ENCODE assay signal across 23 cellular contexts in the genomic region with DNA sequence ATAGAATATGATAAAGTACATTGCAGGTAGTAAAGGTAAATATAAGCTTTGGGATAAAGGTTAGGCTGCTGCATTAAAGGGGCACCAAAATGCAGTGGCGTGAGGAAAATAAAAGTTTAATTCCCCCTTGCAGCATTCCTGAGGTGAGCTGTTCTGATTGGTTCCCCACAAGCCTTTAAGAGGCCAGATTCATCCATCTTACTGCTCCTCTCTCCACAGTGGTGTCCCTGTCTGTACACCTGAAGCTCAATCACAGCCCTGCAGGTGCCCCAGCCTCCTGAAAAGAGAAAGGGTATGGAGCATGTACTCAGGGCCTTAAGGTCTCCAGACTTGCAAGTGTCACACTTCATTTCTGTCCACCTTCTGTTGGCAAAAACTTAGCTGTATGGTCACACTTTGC. TPM values are rescaled to one million over a fixed set of nuclear protein-coding genes. Genes with fewer than 3 reads are reported as not detected.
DNase-seq lines count a peak whose midpoint lies in the region; ATAC-seq and TF ChIP-seq lines count a peak whose summit lies in the region.
"Had no signal": no experiment of that assay in that cellular context is flagged by ENCODE, and none has a peak within 500 bp of the region (broad histone marks: within the 10 kb centered on the region; RNA-seq: fewer than 3 reads in every experiment).

No MANE protein-coding gene starts in this region.

- H3K36me3 ChIP-seq in ACC112 (ENCODE audit: insufficient read depth, low read length) (peaks cover 26% of the 10 kb centered on the region), gastrocnemius medialis (peaks cover 0 to 23% of the 10 kb centered on the region in 2 donors)
- H3K36me3 ChIP-seq: colonic mucosa, ovary had no signal

- CTCF ChIA-PET in WTC11 (lab: Charles Lee) = interaction anchor here (1.0 to 1.4 kb wide), 3 partner anchors 41 to 287 kb away, joined by 3 read pairs; no protein-coding TSS in a partner anchor
- CTCF ChIA-PET in activated naive CD4-positive, alpha-beta T cell treated with anti-CD3 and anti-CD28 coated beads, Interleukin-2, amount 10 ng/mL, durations not matched to agents 7 days and 5 days (lab: Charles Lee) = no interaction called here

- no peaks in the 10 kb centered on the region for H3K9me3 ChIP-seq in gastrocnemius medialis
- H3K9me3 ChIP-seq: colonic mucosa, ovary, sigmoid colon had no signal

- H3K4me3 ChIP-seq in ACC112 (ENCODE audit: low read depth, low read length) (no peak overlapping the region), gastrocnemius medialis (no peak overlapping the region)
- H3K4me3 ChIP-seq: colonic mucosa, ovary, sigmoid colon had no signal

- no peak overlapping the region for H2AFZ ChIP-seq in ACC112 (ENCODE audit: low read length, unreplicated experiment)

- TF ChIP-seq CTCF in WTC11 (IDR thresholded peaks at IDR 0.05) (no peak), gastrocnemius medialis (IDR thresholded peaks at IDR 0.05 in 4 of 5, conservative IDR thresholded peaks at IDR 0.05 in 1 of 5) (no peak)

- no peaks in the 10 kb centered on the region for H3K27me3 Mint-ChIP-seq in WTC11 (ENCODE audit: low read depth)
- no peaks in the 10 kb centered on the region for H3K27me3 Mint-ChIP-seq in activated naive CD4-positive, alpha-beta T cell treated with anti-CD3 and anti-CD28 coated beads, Interleukin-2, amount 10 ng/mL, durations not matched to agents 7 days and 5 days
- H3K27me3 Mint-ChIP-seq: activated CD8-positive, alpha-beta memory T cell treated with anti-CD3 and anti-CD28 coated beads, Interleukin-2, amount 10 ng/mL, durations not matched to agents 7 days and 5 days had no signal

- POLR2A ChIA-PET in WTC11 (lab: Charles Lee) = no interaction called here

- H3K4me1 ChIP-seq in ACC112 (ENCODE audit: control insufficient read depth, insufficient read depth, low read length, unreplicated experiment) = peaks cover 44% of the 10 kb centered on the region
- no peaks in the 10 kb centered on the region for H3K4me1 ChIP-seq in gastrocnemius medialis
- H3K4me1 ChIP-seq: colonic mucosa had no signal

- ATAC-seq in WTC11 (peak; percentile 81), esophagus mucosa (peak; percentile 23), sciatic nerve (peak; percentile 35), gastrocnemius medialis (no peak)
- ATAC-seq: activated CD8-positive, alpha-beta memory T cell treated with anti-CD3 and anti-CD28 coated beads, Interleukin-2, amount 10 ng/mL, durations not matched to agents 7 days and 5 days; left lobe of liver had no signal

- H3K27ac ChIP-seq in ACC112 (ENCODE audit: low read depth, low read length) (peak overlapping the region; percentile 95), gastrocnemius medialis (no peak overlapping the region)
- H3K27ac ChIP-seq: colonic mucosa, KMS-11, ovary had no signal

- H3K36me3 Mint-ChIP-seq in WTC11 = peaks cover 3% of the 10 kb centered on the region; the same call in 1 of the 2 replicates
- peaks cover 18% of the 10 kb centered on the region for H3K36me3 Mint-ChIP-seq in activated naive CD4-positive, alpha-beta T cell treated with anti-CD3 and anti-CD28 coated beads, Interleukin-2, amount 10 ng/mL, durations not matched to agents 7 days and 5 days

- H3K27me3 ChIP-seq in ACC112 (ENCODE audit: insufficient read depth, low read length) = no peaks in the 10 kb centered on the region
- no peaks in the 10 kb centered on the region for H3K27me3 ChIP-seq in gastrocnemius medialis
- H3K27me3 ChIP-seq: colonic mucosa, ovary, sigmoid colon had no signal

- no peaks in the 10 kb centered on the region for H3K9me3 Mint-ChIP-seq in WTC11
- H3K9me3 Mint-ChIP-seq in activated naive CD4-positive, alpha-beta T cell treated with anti-CD3 and anti-CD28 coated beads, Interleukin-2, amount 10 ng/mL, durations not matched to agents 7 days and 5 days = no peaks in the 10 kb centered on the region

- intact Hi-C loops in sciatic nerve (cut with DNase I) (no loop called here), gastrocnemius medialis (cut with DNase I; ENCODE audit: low total_unique reads) (no loop called here)

- in situ Hi-C loops in gastrocnemius medialis (cut with MboI; ENCODE audit: low sequenced_read_pairs in 4 of 4) = no loop called here

- no peak for DNase-seq in WTC11 (ENCODE audit: low spot score)
- DNase-seq in sciatic nerve (ENCODE audit: low spot score) = no peak
- no peak for DNase-seq in activated naive CD4-positive, alpha-beta T cell treated with anti-CD3 and anti-CD28 coated beads, Interleukin-2, amount 10 ng/mL, durations not matched to agents 7 days and 5 days
- no peak for DNase-seq in gastrocnemius medialis
- DNase-seq in NCI-H1092 (lab: John Stamatoyannopoulos, UW) = no peak
- no peak for DNase-seq in SHP77 treated with DMSO at 0.1 percent for 48 hours (lab: John Stamatoyannopoulos, UW)
- DNase-seq: activated CD4-positive, alpha-beta T cell treated with anti-CD3 and anti-CD28 coated beads for 1 hour; activated CD8-positive, alpha-beta memory T cell treated with anti-CD3 and anti-CD28 coated beads, Interleukin-2, amount 10 ng/mL, durations not matched to agents 7 days and 5 days; activated effector memory CD4-positive, alpha-beta T cell treated with Interleukin-2 at 50 U/mL for 16 hours; C1 segment of cervical spinal cord; colonic mucosa; DMS153; NCI-H1105; NCI-H2107; NCI-H748 treated with DMSO at 0.1 percent for 48 hours; OCI-M1; ovary; sigmoid colon; substantia nigra had no signal

- H3K27ac Mint-ChIP-seq in WTC11 = 0 out of 2 replicates have a peak overlapping the region, but pooled peaks have one; percentile 16
- H3K27ac Mint-ChIP-seq in activated naive CD4-positive, alpha-beta T cell treated with anti-CD3 and anti-CD28 coated beads, Interleukin-2, amount 10 ng/mL, durations not matched to agents 7 days and 5 days = no peak overlapping the region
- H3K27ac Mint-ChIP-seq: activated CD8-positive, alpha-beta memory T cell treated with anti-CD3 and anti-CD28 coated beads, Interleukin-2, amount 10 ng/mL, durations not matched to agents 7 days and 5 days had no signal

- peaks cover 6% of the 10 kb centered on the region for H3K79me2 ChIP-seq in ACC112 (ENCODE audit: control insufficient read depth, insufficient read depth, low read length, unreplicated experiment)

- H3K4me3 Mint-ChIP-seq in WTC11 = no peak overlapping the region
- H3K4me3 Mint-ChIP-seq in activated naive CD4-positive, alpha-beta T cell treated with anti-CD3 and anti-CD28 coated beads, Interleukin-2, amount 10 ng/mL, durations not matched to agents 7 days and 5 days = no peak overlapping the region
- H3K4me3 Mint-ChIP-seq: activated CD8-positive, alpha-beta memory T cell treated with anti-CD3 and anti-CD28 coated beads, Interleukin-2, amount 10 ng/mL, durations not matched to agents 7 days and 5 days had no signal

- H3K4me1 Mint-ChIP-seq in WTC11 = no peaks in the 10 kb centered on the region
- peaks cover 5% of the 10 kb centered on the region for H3K4me1 Mint-ChIP-seq in activated naive CD4-positive, alpha-beta T cell treated with anti-CD3 and anti-CD28 coated beads, Interleukin-2, amount 10 ng/mL, durations not matched to agents 7 days and 5 days

- no peak for TF ChIP-seq POLR2A in gastrocnemius medialis (IDR thresholded peaks at IDR 0.05)

TF ChIP-seq in WTC11, 78 proteins besides CTCF, POLR2A, EP300 and RAD21 (continues in another document):
- TF ChIP-seq MYBL2 (CRISPR knock-in tag; IDR thresholded peaks at IDR 0.05) = no peak
- TF ChIP-seq, protein P1, sequence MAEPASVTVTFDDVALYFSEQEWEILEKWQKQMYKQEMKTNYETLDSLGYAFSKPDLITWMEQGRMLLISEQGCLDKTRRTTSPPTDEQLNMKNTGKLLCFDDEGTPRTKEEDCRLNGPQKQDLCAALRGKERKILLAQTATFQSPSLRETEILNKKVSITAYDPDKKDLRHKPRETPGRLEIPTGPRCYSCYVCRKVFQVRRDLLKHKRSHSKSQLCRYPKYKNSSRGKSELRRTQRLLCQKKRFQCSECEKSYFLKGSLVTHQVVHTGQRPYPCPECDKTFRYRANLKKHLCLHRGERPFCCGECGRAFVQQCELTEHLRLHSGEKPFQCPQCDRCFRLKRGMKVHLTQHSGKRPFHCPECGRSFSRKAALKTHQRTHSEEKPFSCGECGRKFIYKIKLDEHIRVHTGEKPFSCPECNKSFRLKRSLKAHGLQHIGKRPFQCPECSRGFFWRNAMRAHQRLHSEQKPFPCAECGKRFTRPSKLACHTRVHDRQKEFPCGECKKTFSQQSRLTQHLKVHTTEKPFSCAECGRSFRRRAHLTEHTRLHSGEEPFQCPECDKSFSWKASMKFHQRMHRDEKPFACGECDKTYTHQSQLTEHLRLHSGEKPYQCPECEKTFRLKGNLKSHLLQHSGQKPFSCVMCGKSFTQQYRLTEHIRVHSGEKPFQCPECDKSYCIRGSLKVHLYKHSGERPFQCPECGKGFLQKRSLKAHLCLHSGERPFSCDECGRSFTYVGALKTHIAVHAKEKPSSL (CRISPR knock-in tag; conservative IDR thresholded peaks at IDR 0.05) = no peak
- TF ChIP-seq, protein P2, sequence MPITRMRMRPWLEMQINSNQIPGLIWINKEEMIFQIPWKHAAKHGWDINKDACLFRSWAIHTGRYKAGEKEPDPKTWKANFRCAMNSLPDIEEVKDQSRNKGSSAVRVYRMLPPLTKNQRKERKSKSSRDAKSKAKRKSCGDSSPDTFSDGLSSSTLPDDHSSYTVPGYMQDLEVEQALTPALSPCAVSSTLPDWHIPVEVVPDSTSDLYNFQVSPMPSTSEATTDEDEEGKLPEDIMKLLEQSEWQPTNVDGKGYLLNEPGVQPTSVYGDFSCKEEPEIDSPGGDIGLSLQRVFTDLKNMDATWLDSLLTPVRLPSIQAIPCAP (CRISPR knock-in tag; IDR thresholded peaks at IDR 0.05) = no peak
- TF ChIP-seq, protein P3, sequence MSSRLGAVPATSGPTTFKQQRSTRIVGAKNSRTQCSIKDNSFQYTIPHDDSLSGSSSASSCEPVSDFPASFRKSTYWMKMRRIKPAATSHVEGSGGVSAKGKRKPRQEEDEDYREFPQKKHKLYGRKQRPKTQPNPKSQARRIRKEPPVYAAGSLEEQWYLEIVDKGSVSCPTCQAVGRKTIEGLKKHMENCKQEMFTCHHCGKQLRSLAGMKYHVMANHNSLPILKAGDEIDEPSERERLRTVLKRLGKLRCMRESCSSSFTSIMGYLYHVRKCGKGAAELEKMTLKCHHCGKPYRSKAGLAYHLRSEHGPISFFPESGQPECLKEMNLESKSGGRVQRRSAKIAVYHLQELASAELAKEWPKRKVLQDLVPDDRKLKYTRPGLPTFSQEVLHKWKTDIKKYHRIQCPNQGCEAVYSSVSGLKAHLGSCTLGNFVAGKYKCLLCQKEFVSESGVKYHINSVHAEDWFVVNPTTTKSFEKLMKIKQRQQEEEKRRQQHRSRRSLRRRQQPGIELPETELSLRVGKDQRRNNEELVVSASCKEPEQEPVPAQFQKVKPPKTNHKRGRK (CRISPR knock-in tag; IDR thresholded peaks at IDR 0.05; ENCODE audit: borderline replicate concordance) = no peak

RNA-seq across cellular contexts. Expression of a gene that starts 12.6 kb away (rescaled TPM):
- total RNA-seq in WTC11 (2021) = 14.9 to 17.2 TPM (median 14.9 TPM) in 3 replicates
- total RNA-seq in esophagus mucosa = 8.8 TPM
- total RNA-seq in sciatic nerve = 16.8 TPM
- total RNA-seq in gastrocnemius medialis = 10 to 100 TPM; 35.4 to 41.1 (median 38.6) TPM

RNA-seq across cellular contexts. Expression of a gene that starts 23.0 kb away (rescaled TPM):
- total RNA-seq in WTC11 (2021) (133 to 159 TPM (median 155 TPM) in 3 replicates), esophagus mucosa (54.4 TPM), sciatic nerve (118 TPM), gastrocnemius medialis (100 to 1,000 TPM in 1 of 4 donors, 10 to 100 TPM in 3; 53.0 to 145 (median 78.0) TPM)

RNA-seq across cellular contexts. Expression of a gene that starts 55.2 kb away (rescaled TPM):
- 30.5 to 34.6 TPM (median 32.5 TPM) in 3 replicates for total RNA-seq in WTC11 (2021)
- total RNA-seq in esophagus mucosa = 6.7 TPM
- 69.4 TPM for total RNA-seq in sciatic nerve
- total RNA-seq in gastrocnemius medialis = 10 to 100 TPM in 2 of 4 donors, 1 to 10 TPM in 2; 7.2 to 33.4 (median 14.3) TPM

Comparison
In these comparisons a context has a peak if more than half of its experiments do, and no peak if none do; other contexts are left out.
1. ATAC-seq: peak in WTC11 (single experiment), esophagus mucosa (single experiment) and sciatic nerve (single experiment); none in gastrocnemius medialis (0 of 2).